ENCODE assay signal across 16 cellular contexts in genomic region chr4:11415409-11416070, GRCh38. TPM values are rescaled to one million over a fixed set of nuclear protein-coding genes. Genes with fewer than 3 reads are reported as not detected.
A peak's percentile ranks its signal among the peaks of the same experiment; 100 is the strongest.
DNase-seq lines count a peak whose midpoint lies in the region; ATAC-seq and TF ChIP-seq lines count a peak whose summit lies in the region.
"Had no signal": no experiment of that assay in that cellular context is flagged by ENCODE, and none has a peak within 500 bp of the region (broad histone marks: within the 10 kb centered on the region; RNA-seq: fewer than 3 reads in every experiment).

No MANE protein-coding gene starts in this region.

- WGBS in tibial nerve, 2 donors, result 80 to 87% methylated on average over 3 of the region's 3 CpGs

- H3F3A ChIP-seq in MM.1S (ENCODE audit: insufficient read depth, low read length), result no peaks in the 10 kb centered on the region

- no peak overlapping the region for H3K4me3 ChIP-seq in MM.1S (ENCODE audit: low read length)
- H3K4me3 ChIP-seq in tibial nerve, result no peak overlapping the region
- H3K4me3 ChIP-seq: coronary artery, psoas muscle had no signal

- no peaks in the 10 kb centered on the region for H3K9me2 ChIP-seq in MM.1S (replicated peaks; ENCODE audit: insufficient read depth, low read length)

- H3K79me2 ChIP-seq in MM.1S (ENCODE audit: low read length), result no peaks in the 10 kb centered on the region

- H3K4me2 ChIP-seq in MM.1S (ENCODE audit: low read depth, low read length), result peak overlapping the region; percentile 16; the same call in 1 of the 2 replicates

- no peaks in the 10 kb centered on the region for H4K20me1 ChIP-seq in MM.1S (ENCODE audit: insufficient read depth, low read length)

- H3K36me3 ChIP-seq in MM.1S (replicated peaks; ENCODE audit: insufficient read depth, low read length) (no peaks in the 10 kb centered on the region), tibial nerve (no peaks in the 10 kb centered on the region)

- H3K27ac ChIP-seq in MM.1S (ENCODE audit: low read length) (no peak overlapping the region), tibial nerve (no peak overlapping the region)
- H3K27ac ChIP-seq: coronary artery, psoas muscle had no signal

- ATAC-seq in GM18508 (IDR thresholded peaks at IDR 0.05; ENCODE audit: insufficient read depth, unreplicated experiment), result peak; percentile 52
- ATAC-seq in GM21381 (IDR thresholded peaks at IDR 0.05; ENCODE audit: unreplicated experiment), result peak; percentile 39
- ATAC-seq in HG03025 (IDR thresholded peaks at IDR 0.05; ENCODE audit: low FRiP score, unreplicated experiment), result peak; percentile 69
- ATAC-seq: activated T-cell treated with anti-CD3 and anti-CD28 coated beads, Interleukin-2, amount 50 U/mL, for 4 hours; psoas muscle had no signal

- H3K4me1 ChIP-seq in MM.1S (ENCODE audit: low read length), result peaks cover 20% of the 10 kb centered on the region
- H3K4me1 ChIP-seq in tibial nerve, result peaks cover 0 to 6% (median 0%) of the 10 kb centered on the region in 4 donors
- H3K4me1 ChIP-seq: psoas muscle had no signal

- H3K27me3 ChIP-seq in MM.1S (replicated peaks; ENCODE audit: insufficient read depth, low read length) (no peaks in the 10 kb centered on the region), tibial nerve (no peaks in the 10 kb centered on the region)

- no peak for TF ChIP-seq EP300 in tibial nerve (IDR thresholded peaks at IDR 0.05)

- DNase-seq in MM.1S, result no peak
- DNase-seq in tibial nerve (ENCODE audit: low spot score in 2 of 2), result no peak
- no peak for DNase-seq in NCI-H2227 (lab: John Stamatoyannopoulos, UW; ENCODE audit: unreplicated experiment)
- no peak for DNase-seq in NCI-H510A (lab: John Stamatoyannopoulos, UW)
- DNase-seq in glomerular visceral epithelial cell (ENCODE audit: extremely low spot score), result no peak
- DNase-seq: activated T-cell treated with anti-CD3 and anti-CD28 coated beads, Interleukin-2, amount 50 U/mL, for 4 hours; amniotic stem cell; DND-41; NCI-H2171; OCI-M1; psoas muscle; stimulated activated CD4-positive, alpha-beta T cell treated with anti-CD3 and anti-CD28 coated beads, Interleukin-2, amount 100 ng/mL, for 48 hours had no signal

- H2AFZ ChIP-seq in MM.1S (ENCODE audit: low read length), result no peak overlapping the region

- H3K9ac ChIP-seq in MM.1S (ENCODE audit: low read length), result no peak overlapping the region

- H3K9me3 ChIP-seq in MM.1S (replicated peaks; ENCODE audit: insufficient read depth, low read length) (no peaks in the 10 kb centered on the region), tibial nerve (no peaks in the 10 kb centered on the region)
- H3K9me3 ChIP-seq: psoas muscle had no signal

- TF ChIP-seq CTCF in MM.1S (IDR thresholded peaks at IDR 0.05; ENCODE audit: low read length), result no peak
- TF ChIP-seq CTCF in tibial nerve (IDR thresholded peaks at IDR 0.05), result no peak

- no peak for TF ChIP-seq POLR2A in tibial nerve (IDR thresholded peaks at IDR 0.05)

RNA-seq across cellular contexts. Expression of gene HS3ST1, which starts 13.2 kb away (rescaled TPM):
- 1 to 10 TPM in 3 of 4 donors, under 1 TPM in 1; 0.21 to 6.0 (median 2.1) TPM for total RNA-seq in tibial nerve
